ENCODE assay signal across 1 cellular context in the genomic region with DNA sequence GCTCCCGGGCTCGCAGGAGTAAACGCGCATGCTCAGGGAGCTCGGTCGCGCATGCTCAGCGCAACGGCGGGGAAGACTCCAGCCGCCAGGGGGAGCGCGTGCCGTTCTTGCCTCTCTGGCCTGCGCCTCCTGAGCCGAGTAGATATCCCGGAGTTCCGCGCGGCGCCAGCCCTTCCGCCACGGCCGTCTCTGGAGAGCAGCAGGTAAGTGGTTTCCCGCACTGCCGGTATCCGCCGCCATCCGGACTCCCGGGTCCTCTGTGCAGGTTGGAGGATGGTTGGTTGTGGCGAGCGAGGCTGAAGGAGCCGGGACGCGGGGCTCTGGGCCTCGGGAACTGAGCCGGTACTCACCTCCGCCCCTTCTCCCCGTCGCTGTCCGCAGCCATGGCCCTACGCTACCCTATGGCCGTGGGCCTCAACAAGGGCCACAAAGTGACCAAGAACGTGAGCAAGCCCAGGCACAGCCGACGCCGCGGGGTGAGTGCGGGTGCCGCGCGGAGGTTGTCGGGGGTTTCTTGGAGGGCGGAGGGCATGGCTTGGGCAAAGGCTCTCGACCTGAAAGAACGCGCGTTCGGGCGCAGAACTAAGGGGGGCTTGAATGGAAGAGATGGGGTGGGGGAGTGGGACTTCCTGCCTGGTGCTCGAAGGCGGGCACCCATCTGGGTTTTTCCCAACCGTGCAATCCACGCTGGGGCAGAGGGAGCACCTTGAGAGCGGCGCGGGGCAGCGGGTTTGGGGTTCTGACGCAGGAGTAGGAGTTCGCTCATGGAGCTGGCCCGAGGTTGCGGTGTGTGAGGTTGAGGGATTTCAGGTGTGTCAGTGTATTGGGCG.
A peak's percentile ranks its signal among the peaks of the same experiment; 100 is the strongest.
TF ChIP-seq lines count a peak whose summit lies in the region.

A gene (plus strand): TSS at position 171 of the 830 bp plus-strand sequence. CDS start 213 bp downstream, at position 384.

TF ChIP-seq in GM12878, 131 proteins besides CTCF, POLR2A, EP300 and RAD21 (continued from another document and continues in another):
- TF ChIP-seq, protein P1, sequence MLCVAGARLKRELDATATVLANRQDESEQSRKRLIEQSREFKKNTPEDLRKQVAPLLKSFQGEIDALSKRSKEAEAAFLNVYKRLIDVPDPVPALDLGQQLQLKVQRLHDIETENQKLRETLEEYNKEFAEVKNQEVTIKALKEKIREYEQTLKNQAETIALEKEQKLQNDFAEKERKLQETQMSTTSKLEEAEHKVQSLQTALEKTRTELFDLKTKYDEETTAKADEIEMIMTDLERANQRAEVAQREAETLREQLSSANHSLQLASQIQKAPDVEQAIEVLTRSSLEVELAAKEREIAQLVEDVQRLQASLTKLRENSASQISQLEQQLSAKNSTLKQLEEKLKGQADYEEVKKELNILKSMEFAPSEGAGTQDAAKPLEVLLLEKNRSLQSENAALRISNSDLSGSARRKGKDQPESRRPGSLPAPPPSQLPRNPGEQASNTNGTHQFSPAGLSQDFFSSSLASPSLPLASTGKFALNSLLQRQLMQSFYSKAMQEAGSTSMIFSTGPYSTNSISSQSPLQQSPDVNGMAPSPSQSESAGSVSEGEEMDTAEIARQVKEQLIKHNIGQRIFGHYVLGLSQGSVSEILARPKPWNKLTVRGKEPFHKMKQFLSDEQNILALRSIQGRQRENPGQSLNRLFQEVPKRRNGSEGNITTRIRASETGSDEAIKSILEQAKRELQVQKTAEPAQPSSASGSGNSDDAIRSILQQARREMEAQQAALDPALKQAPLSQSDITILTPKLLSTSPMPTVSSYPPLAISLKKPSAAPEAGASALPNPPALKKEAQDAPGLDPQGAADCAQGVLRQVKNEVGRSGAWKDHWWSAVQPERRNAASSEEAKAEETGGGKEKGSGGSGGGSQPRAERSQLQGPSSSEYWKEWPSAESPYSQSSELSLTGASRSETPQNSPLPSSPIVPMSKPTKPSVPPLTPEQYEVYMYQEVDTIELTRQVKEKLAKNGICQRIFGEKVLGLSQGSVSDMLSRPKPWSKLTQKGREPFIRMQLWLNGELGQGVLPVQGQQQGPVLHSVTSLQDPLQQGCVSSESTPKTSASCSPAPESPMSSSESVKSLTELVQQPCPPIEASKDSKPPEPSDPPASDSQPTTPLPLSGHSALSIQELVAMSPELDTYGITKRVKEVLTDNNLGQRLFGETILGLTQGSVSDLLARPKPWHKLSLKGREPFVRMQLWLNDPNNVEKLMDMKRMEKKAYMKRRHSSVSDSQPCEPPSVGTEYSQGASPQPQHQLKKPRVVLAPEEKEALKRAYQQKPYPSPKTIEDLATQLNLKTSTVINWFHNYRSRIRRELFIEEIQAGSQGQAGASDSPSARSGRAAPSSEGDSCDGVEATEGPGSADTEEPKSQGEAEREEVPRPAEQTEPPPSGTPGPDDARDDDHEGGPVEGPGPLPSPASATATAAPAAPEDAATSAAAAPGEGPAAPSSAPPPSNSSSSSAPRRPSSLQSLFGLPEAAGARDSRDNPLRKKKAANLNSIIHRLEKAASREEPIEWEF (IDR thresholded peaks at IDR 0.05; ENCODE audit: insufficient replicate concordance, low read depth, low read length), result peak; percentile 57
- TF ChIP-seq MTA3 (IDR thresholded peaks at IDR 0.05; ENCODE audit: borderline replicate concordance, low read length) (no peak; the same call in 1 of the 2 replicates), SIX5 (IDR thresholded peaks at IDR 0.05; ENCODE audit: low read depth, low read length, severe bottlenecking) (peak; percentile 30), CHD1 (IDR thresholded peaks at IDR 0.05; ENCODE audit: low read depth, low read length) (0 out of 2 replicates have a peak, but pooled peaks have one; percentile 52), IKZF1 (conservative IDR thresholded peaks at IDR 0.05) (peak; percentile 100), EGR1 (IDR thresholded peaks at IDR 0.05; ENCODE audit: borderline replicate concordance in 1 of 2, low read depth in 2 of 2, low read length in 2 of 2) (peak in 1 of 2 experiments; percentile 73; a peak in 1 of 3 replicates), ZNF217 (IDR thresholded peaks at IDR 0.05) (no peak), IKZF2 (IDR thresholded peaks at IDR 0.05) (peak in 1 of 2 experiments; percentile 52; a peak in 1 of 4 replicates), CHD4 (IDR thresholded peaks at IDR 0.05) (no peak), TCF12 (IDR thresholded peaks at IDR 0.05; ENCODE audit: low read depth, low read length) (peak; percentile 62; the same call in 1 of the 2 replicates), EZH2 (IDR thresholded peaks at IDR 0.05; ENCODE audit: borderline replicate concordance, control insufficient read depth, low read depth, low read length) (no peak), NR2C2 (IDR thresholded peaks at IDR 0.05; ENCODE audit: borderline replicate concordance, control insufficient read depth, insufficient read length, low read depth) (no peak), TARDBP (IDR thresholded peaks at IDR 0.05; ENCODE audit: borderline replicate concordance) (peak; percentile 81), ZNF622 (IDR thresholded peaks at IDR 0.05) (no peak), GABPA (IDR thresholded peaks at IDR 0.05; ENCODE audit: low read depth) (no peak), ZZZ3 (IDR thresholded peaks at IDR 0.05; ENCODE audit: control insufficient read depth, insufficient read length, low read depth) (no peak), SUZ12 (IDR thresholded peaks at IDR 0.05; ENCODE audit: unreplicated experiment) (no peak)
- TF ChIP-seq, protein P2, sequence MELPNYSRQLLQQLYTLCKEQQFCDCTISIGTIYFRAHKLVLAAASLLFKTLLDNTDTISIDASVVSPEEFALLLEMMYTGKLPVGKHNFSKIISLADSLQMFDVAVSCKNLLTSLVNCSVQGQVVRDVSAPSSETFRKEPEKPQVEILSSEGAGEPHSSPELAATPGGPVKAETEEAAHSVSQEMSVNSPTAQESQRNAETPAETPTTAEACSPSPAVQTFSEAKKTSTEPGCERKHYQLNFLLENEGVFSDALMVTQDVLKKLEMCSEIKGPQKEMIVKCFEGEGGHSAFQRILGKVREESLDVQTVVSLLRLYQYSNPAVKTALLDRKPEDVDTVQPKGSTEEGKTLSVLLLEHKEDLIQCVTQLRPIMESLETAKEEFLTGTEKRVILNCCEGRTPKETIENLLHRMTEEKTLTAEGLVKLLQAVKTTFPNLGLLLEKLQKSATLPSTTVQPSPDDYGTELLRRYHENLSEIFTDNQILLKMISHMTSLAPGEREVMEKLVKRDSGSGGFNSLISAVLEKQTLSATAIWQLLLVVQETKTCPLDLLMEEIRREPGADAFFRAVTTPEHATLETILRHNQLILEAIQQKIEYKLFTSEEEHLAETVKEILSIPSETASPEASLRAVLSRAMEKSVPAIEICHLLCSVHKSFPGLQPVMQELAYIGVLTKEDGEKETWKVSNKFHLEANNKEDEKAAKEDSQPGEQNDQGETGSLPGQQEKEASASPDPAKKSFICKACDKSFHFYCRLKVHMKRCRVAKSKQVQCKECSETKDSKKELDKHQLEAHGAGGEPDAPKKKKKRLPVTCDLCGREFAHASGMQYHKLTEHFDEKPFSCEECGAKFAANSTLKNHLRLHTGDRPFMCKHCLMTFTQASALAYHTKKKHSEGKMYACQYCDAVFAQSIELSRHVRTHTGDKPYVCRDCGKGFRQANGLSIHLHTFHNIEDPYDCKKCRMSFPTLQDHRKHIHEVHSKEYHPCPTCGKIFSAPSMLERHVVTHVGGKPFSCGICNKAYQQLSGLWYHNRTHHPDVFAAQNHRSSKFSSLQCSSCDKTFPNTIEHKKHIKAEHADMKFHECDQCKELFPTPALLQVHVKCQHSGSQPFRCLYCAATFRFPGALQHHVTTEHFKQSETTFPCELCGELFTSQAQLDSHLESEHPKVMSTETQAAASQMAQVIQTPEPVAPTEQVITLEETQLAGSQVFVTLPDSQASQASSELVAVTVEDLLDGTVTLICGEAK (IDR thresholded peaks at IDR 0.05; ENCODE audit: borderline replicate concordance), result peak; percentile 64; the same call in 1 of the 2 replicates
- TF ChIP-seq, protein P3, sequence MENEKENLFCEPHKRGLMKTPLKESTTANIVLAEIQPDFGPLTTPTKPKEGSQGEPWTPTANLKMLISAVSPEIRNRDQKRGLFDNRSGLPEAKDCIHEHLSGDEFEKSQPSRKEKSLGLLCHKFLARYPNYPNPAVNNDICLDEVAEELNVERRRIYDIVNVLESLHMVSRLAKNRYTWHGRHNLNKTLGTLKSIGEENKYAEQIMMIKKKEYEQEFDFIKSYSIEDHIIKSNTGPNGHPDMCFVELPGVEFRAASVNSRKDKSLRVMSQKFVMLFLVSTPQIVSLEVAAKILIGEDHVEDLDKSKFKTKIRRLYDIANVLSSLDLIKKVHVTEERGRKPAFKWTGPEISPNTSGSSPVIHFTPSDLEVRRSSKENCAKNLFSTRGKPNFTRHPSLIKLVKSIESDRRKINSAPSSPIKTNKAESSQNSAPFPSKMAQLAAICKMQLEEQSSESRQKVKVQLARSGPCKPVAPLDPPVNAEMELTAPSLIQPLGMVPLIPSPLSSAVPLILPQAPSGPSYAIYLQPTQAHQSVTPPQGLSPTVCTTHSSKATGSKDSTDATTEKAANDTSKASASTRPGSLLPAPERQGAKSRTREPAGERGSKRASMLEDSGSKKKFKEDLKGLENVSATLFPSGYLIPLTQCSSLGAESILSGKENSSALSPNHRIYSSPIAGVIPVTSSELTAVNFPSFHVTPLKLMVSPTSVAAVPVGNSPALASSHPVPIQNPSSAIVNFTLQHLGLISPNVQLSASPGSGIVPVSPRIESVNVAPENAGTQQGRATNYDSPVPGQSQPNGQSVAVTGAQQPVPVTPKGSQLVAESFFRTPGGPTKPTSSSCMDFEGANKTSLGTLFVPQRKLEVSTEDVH (IDR thresholded peaks at IDR 0.05; ENCODE audit: low read depth, partially characterized antibody), result no peak
- TF ChIP-seq, protein P4, sequence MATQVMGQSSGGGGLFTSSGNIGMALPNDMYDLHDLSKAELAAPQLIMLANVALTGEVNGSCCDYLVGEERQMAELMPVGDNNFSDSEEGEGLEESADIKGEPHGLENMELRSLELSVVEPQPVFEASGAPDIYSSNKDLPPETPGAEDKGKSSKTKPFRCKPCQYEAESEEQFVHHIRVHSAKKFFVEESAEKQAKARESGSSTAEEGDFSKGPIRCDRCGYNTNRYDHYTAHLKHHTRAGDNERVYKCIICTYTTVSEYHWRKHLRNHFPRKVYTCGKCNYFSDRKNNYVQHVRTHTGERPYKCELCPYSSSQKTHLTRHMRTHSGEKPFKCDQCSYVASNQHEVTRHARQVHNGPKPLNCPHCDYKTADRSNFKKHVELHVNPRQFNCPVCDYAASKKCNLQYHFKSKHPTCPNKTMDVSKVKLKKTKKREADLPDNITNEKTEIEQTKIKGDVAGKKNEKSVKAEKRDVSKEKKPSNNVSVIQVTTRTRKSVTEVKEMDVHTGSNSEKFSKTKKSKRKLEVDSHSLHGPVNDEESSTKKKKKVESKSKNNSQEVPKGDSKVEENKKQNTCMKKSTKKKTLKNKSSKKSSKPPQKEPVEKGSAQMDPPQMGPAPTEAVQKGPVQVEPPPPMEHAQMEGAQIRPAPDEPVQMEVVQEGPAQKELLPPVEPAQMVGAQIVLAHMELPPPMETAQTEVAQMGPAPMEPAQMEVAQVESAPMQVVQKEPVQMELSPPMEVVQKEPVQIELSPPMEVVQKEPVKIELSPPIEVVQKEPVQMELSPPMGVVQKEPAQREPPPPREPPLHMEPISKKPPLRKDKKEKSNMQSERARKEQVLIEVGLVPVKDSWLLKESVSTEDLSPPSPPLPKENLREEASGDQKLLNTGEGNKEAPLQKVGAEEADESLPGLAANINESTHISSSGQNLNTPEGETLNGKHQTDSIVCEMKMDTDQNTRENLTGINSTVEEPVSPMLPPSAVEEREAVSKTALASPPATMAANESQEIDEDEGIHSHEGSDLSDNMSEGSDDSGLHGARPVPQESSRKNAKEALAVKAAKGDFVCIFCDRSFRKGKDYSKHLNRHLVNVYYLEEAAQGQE (IDR thresholded peaks at IDR 0.05; ENCODE audit: low read depth, low read length), result peak; percentile 30; the same call in 1 of the 2 replicates
- TF ChIP-seq, protein P5, sequence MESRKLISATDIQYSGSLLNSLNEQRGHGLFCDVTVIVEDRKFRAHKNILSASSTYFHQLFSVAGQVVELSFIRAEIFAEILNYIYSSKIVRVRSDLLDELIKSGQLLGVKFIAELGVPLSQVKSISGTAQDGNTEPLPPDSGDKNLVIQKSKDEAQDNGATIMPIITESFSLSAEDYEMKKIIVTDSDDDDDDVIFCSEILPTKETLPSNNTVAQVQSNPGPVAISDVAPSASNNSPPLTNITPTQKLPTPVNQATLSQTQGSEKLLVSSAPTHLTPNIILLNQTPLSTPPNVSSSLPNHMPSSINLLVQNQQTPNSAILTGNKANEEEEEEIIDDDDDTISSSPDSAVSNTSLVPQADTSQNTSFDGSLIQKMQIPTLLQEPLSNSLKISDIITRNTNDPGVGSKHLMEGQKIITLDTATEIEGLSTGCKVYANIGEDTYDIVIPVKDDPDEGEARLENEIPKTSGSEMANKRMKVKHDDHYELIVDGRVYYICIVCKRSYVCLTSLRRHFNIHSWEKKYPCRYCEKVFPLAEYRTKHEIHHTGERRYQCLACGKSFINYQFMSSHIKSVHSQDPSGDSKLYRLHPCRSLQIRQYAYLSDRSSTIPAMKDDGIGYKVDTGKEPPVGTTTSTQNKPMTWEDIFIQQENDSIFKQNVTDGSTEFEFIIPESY (IDR thresholded peaks at IDR 0.05), result no peak
- TF ChIP-seq, protein P6, sequence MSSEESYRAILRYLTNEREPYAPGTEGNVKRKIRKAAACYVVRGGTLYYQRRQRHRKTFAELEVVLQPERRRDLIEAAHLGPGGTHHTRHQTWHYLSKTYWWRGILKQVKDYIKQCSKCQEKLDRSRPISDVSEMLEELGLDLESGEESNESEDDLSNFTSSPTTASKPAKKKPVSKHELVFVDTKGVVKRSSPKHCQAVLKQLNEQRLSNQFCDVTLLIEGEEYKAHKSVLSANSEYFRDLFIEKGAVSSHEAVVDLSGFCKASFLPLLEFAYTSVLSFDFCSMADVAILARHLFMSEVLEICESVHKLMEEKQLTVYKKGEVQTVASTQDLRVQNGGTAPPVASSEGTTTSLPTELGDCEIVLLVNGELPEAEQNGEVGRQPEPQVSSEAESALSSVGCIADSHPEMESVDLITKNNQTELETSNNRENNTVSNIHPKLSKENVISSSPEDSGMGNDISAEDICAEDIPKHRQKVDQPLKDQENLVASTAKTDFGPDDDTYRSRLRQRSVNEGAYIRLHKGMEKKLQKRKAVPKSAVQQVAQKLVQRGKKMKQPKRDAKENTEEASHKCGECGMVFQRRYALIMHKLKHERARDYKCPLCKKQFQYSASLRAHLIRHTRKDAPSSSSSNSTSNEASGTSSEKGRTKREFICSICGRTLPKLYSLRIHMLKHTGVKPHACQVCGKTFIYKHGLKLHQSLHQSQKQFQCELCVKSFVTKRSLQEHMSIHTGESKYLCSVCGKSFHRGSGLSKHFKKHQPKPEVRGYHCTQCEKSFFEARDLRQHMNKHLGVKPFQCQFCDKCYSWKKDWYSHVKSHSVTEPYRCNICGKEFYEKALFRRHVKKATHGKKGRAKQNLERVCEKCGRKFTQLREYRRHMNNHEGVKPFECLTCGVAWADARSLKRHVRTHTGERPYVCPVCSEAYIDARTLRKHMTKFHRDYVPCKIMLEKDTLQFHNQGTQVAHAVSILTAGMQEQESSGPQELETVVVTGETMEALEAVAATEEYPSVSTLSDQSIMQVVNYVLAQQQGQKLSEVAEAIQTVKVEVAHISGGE (CRISPR knock-in tag; IDR thresholded peaks at IDR 0.05), result no peak
